In genomic region chr20:13851279-13851678, GRCh38 we compare ENCODE assay signal across 21 cellular contexts.
DNase-seq lines count a peak whose midpoint lies in the region; ATAC-seq and TF ChIP-seq lines count a peak whose summit lies in the region.
"Had no signal": no experiment of that assay in that cellular context is flagged by ENCODE, and none has a peak within 500 bp of the region (broad histone marks: within the 10 kb centered on the region; RNA-seq: fewer than 3 reads in every experiment).

No MANE protein-coding gene starts in this region.

- 19 to 60% (median 33%) methylated on average over 2 of the region's 2 CpGs for WGBS in psoas muscle, 3 donors
- 32 to 41% methylated on average over 2 of the region's 2 CpGs for WGBS in aorta, 2 donors

- no peak for TF ChIP-seq CTCF in right atrium auricular region (IDR thresholded peaks at IDR 0.05)
- no peak for TF ChIP-seq CTCF in psoas muscle (IDR thresholded peaks at IDR 0.05)
- no peak for TF ChIP-seq CTCF in thoracic aorta (IDR thresholded peaks at IDR 0.05)
- no peak for TF ChIP-seq CTCF in breast epithelium (IDR thresholded peaks at IDR 0.05)

- H3K4me1 ChIP-seq in right atrium auricular region (no peaks in the 10 kb centered on the region), psoas muscle (peaks cover 10% of the 10 kb centered on the region), thoracic aorta (ENCODE audit: control insufficient read depth in 1 of 2, low read depth in 2 of 2) (peaks cover 11 to 16% of the 10 kb centered on the region in 2 donors), aorta (ENCODE audit: control insufficient read depth in 1 of 2, insufficient read depth in 2 of 2, low read length in 2 of 2) (peaks cover 0 to 2% of the 10 kb centered on the region in 2 donors), breast epithelium (no peaks in the 10 kb centered on the region)
- H3K4me1 ChIP-seq: BE2C, SJCRH30 had no signal

- H3K27ac ChIP-seq in right atrium auricular region: no peak overlapping the region
- peak overlapping the region; percentile 27 for H3K27ac ChIP-seq in psoas muscle
- H3K27ac ChIP-seq in thoracic aorta: no peak overlapping the region
- no peak overlapping the region for H3K27ac ChIP-seq in aorta (ENCODE audit: low read depth in 1 of 2, low read length in 2 of 2)
- no peak overlapping the region for H3K27ac ChIP-seq in substantia nigra (ENCODE audit: low read depth, low read length, poor library complexity, severe bottlenecking)
- no peak overlapping the region for H3K27ac ChIP-seq in breast epithelium
- H3K27ac ChIP-seq: SJCRH30 had no signal

- no peak for DNase-seq in Right ventricle myocardium superior
- no peak for DNase-seq in right atrium auricular region (ENCODE audit: low spot score)
- DNase-seq in psoas muscle: no peak
- DNase-seq in thoracic aorta (ENCODE audit: low spot score): no peak
- DNase-seq in aorta: no peak
- DNase-seq in substantia nigra (lab: John Stamatoyannopoulos, UW): no peak
- DNase-seq in breast epithelium (ENCODE audit: low spot score in 2 of 2): no peak
- DNase-seq: 8988T, ACHN, BE2C, DMS53, KBM-7, MV-4-11, NCI-H1105 treated with DMSO at 0.1 percent for 48 hours, NCI-H2029, NCI-H446, NCI-H524 treated with DMSO at 0.1 percent for 48 hours, NCI-H774, SJCRH30 had no signal

- no peaks in the 10 kb centered on the region for H3K27me3 ChIP-seq in right atrium auricular region
- no peaks in the 10 kb centered on the region for H3K27me3 ChIP-seq in psoas muscle (ENCODE audit: insufficient read depth in 3 of 3, low read length in 2 of 3)
- no peaks in the 10 kb centered on the region for H3K27me3 ChIP-seq in thoracic aorta (replicated peaks; ENCODE audit: insufficient read depth)
- H3K27me3 ChIP-seq in aorta (ENCODE audit: control insufficient read depth in 1 of 2, insufficient read depth in 2 of 2, low read length in 1 of 2): no peaks in the 10 kb centered on the region
- no peaks in the 10 kb centered on the region for H3K27me3 ChIP-seq in breast epithelium
- H3K27me3 ChIP-seq: SJCRH30 had no signal

- no peak overlapping the region for H3K4me3 ChIP-seq in right atrium auricular region
- no peak overlapping the region for H3K4me3 ChIP-seq in psoas muscle
- no peak overlapping the region for H3K4me3 ChIP-seq in thoracic aorta
- H3K4me3 ChIP-seq in aorta (ENCODE audit: low read length in 2 of 2): no peak overlapping the region
- no peak overlapping the region for H3K4me3 ChIP-seq in breast epithelium
- H3K4me3 ChIP-seq: SJCRH30 had no signal

- no peak for TF ChIP-seq POLR2A in breast epithelium (IDR thresholded peaks at IDR 0.05)

- H3K9me3 ChIP-seq in right atrium auricular region (no peaks in the 10 kb centered on the region), psoas muscle (no peaks in the 10 kb centered on the region), thoracic aorta (no peaks in the 10 kb centered on the region), aorta (ENCODE audit: control insufficient read depth, low read length) (peaks cover 2% of the 10 kb centered on the region), breast epithelium (no peaks in the 10 kb centered on the region)
- H3K9me3 ChIP-seq: BE2C, SJCRH30 had no signal

- H3K36me3 ChIP-seq in right atrium auricular region (no peaks in the 10 kb centered on the region), psoas muscle (ENCODE audit: insufficient read depth in 1 of 2, low read depth in 1 of 2) (no peaks in the 10 kb centered on the region), thoracic aorta (no peaks in the 10 kb centered on the region), aorta (ENCODE audit: control insufficient read depth in 1 of 2, insufficient read depth in 2 of 2, low read length in 1 of 2) (no peaks in the 10 kb centered on the region), breast epithelium (no peaks in the 10 kb centered on the region)
- H3K36me3 ChIP-seq: BE2C, SJCRH30 had no signal

- ATAC-seq in Right ventricle myocardium superior (ENCODE audit: poor library complexity): peak; percentile 77
- ATAC-seq in psoas muscle: peak; percentile 87 to 94 (median 90)
- peak; percentile 66 for ATAC-seq in thoracic aorta (ENCODE audit: insufficient number of reproducible peaks, low FRiP score, low read depth)
- peak; percentile 22 for ATAC-seq in aorta (ENCODE audit: low FRiP score)
- no peak for ATAC-seq in GM18907 (IDR thresholded peaks at IDR 0.05; ENCODE audit: unreplicated experiment)
- ATAC-seq: HCT116 had no signal

- intact Hi-C loops in Right ventricle myocardium superior (cut with DNase I): no loop called here
- intact Hi-C loops in psoas muscle (cut with DNase I): no loop called here
- intact Hi-C loops in aorta (cut with DNase I): no loop called here
- intact Hi-C loops in breast epithelium (cut with DNase I; ENCODE audit: low total_unique reads): no loop called here
